ENCODE assay signal across 7 cellular contexts in genomic region chr14:54773171-54774006, GRCh38.
DNase-seq lines count a peak whose midpoint lies in the region; ATAC-seq, FAIRE-seq and TF ChIP-seq lines count a peak whose summit lies in the region.

No MANE protein-coding gene starts in this region.

- H3K36me3 ChIP-seq in kidney epithelial cell (ENCODE audit: control insufficient read depth, insufficient read depth, low read length), result peaks cover 1% of the 10 kb centered on the region

- peak; percentile 40 for ATAC-seq in HG02981 (IDR thresholded peaks at IDR 0.05; ENCODE audit: unreplicated experiment)

- peak; percentile 75 for FAIRE-seq in GM12892 (lab: Jason Lieb, UNC)

- DNase-seq in GM12892 (ENCODE audit: insufficient read length) (peak; percentile 54), NCI-H2171 treated with DMSO at 0.1 percent for 48 hours (lab: John Stamatoyannopoulos, UW) (peak; percentile 73), cerebellar cortex (ENCODE audit: low spot score) (peak; percentile 93), kidney epithelial cell (ENCODE audit: low read depth) (peak; percentile 98)
- peak; percentile 36 to 59 (median 48) for DNase-seq in activated CD4-positive, CD25-positive, alpha-beta regulatory T cell (lab: John Stamatoyannopoulos, UW)
- peak; percentile 71 to 85 (median 78) for DNase-seq in stimulated activated CD4-positive, alpha-beta T cell treated with anti-CD3 and anti-CD28 coated beads, Interleukin-12 subunit alpha, Interleukin-12 subunit beta, amount 100 ng/mL, for 48 hours (ENCODE audit: low read depth in 2 of 3, low spot score in 1 of 3)

- no peak overlapping the region for H3K4me3 ChIP-seq in kidney epithelial cell (ENCODE audit: low read depth, low read length)

- no peak for TF ChIP-seq POLR2A in GM12892 (IDR thresholded peaks at IDR 0.05; ENCODE audit: low read depth, low read length)

- TF ChIP-seq CTCF in kidney epithelial cell (IDR thresholded peaks at IDR 0.05; ENCODE audit: insufficient read depth, low read length, poor library complexity, severe bottlenecking), result peak; percentile 65

- H3K27me3 ChIP-seq in kidney epithelial cell (ENCODE audit: control insufficient read depth, insufficient read depth, low read length), result no peaks in the 10 kb centered on the region

Comparison
In these comparisons a context has a peak if more than half of its experiments do, and no peak if none do; other contexts are left out.
1. DNase-seq: peak in every context shown above with its lines; median percentile 98 in kidney epithelial cell; 93 in cerebellar cortex; 78 in stimulated activated CD4-positive, alpha-beta T cell treated with anti-CD3 and anti-CD28 coated beads, Interleukin-12 subunit alpha, Interleukin-12 subunit beta, amount 100 ng/mL, for 48 hours; 73 in NCI-H2171 treated with DMSO at 0.1 percent for 48 hours; 54 in GM12892; 48 in activated CD4-positive, CD25-positive, alpha-beta regulatory T cell.